ENCODE assay signal across 8 cellular contexts in genomic region chr12:2960432-2960956, GRCh38. TPM values are rescaled to one million over a fixed set of nuclear protein-coding genes. Genes with fewer than 3 reads are reported as not detected.
DNase-seq lines count a peak whose midpoint lies in the region; ATAC-seq, FAIRE-seq and TF ChIP-seq lines count a peak whose summit lies in the region.

No MANE protein-coding gene starts in this region.

- POLR2A ChIA-PET in AG04449 (lab: Yijun Ruan, JAX), result interaction anchor here (1.0 to 1.4 kb wide), 2 partner anchors 17 to 75 kb away, joined by 3 to 6 read pairs; no protein-coding TSS in a partner anchor

- no peak for DNase-seq in AG04449 (ENCODE audit: low read depth, low spot score)
- peak; percentile 67 for DNase-seq in GM23248
- DNase-seq in WERI-Rb-1, result no peak
- DNase-seq in fibroblast of pulmonary artery (ENCODE audit: low read depth), result peak; percentile 25
- DNase-seq in sciatic nerve (ENCODE audit: low spot score), result no peak
- DNase-seq in GM12892 (ENCODE audit: insufficient read length), result no peak
- DNase-seq in NOMO-1 treated with dmso at 0.1 percent for 144 hours (lab: John Stamatoyannopoulos, UW; ENCODE audit: unreplicated experiment), result no peak

- H3K27me3 ChIP-seq in GM23248 (replicated peaks; ENCODE audit: insufficient read depth) (no peaks in the 10 kb centered on the region), WERI-Rb-1 (ENCODE audit: insufficient read depth, low read depth, severe bottlenecking) (no peaks in the 10 kb centered on the region)

- TF ChIP-seq POLR2A in GM12892 (IDR thresholded peaks at IDR 0.05; ENCODE audit: low read depth, low read length), result no peak

- peaks cover 32% of the 10 kb centered on the region for H3K79me2 ChIP-seq in GM23248 (ENCODE audit: insufficient read depth)

- CTCF ChIA-PET in AG04449 (lab: Yijun Ruan, JAX), result interaction anchor here (0.8 to 1.3 kb wide), 4 partner anchors 12 to 74 kb away, joined by 3 read pairs; no protein-coding TSS in a partner anchor

- peak overlapping the region; percentile 72 for H2AFZ ChIP-seq in GM23248

- H3K9me2 ChIP-seq in GM23248 (ENCODE audit: insufficient read depth), result no peaks in the 10 kb centered on the region

- peak overlapping the region; percentile 77 for H3K9ac ChIP-seq in GM23248

- WGBS in GM23248 (ENCODE audit: low coverage in 1 of 2, low lambda C conversion rate in 2 of 2, missing lambda C conversion rate in 2 of 2), 2 experiments, result 26% methylated on average over 16 of the region's 16 CpGs

- peaks cover 13% of the 10 kb centered on the region for H3K4me1 ChIP-seq in GM23248 (ENCODE audit: insufficient read depth)

- H3K9me3 ChIP-seq in GM23248 (ENCODE audit: low read depth), result no peaks in the 10 kb centered on the region
- no peaks in the 10 kb centered on the region for H3K9me3 ChIP-seq in WERI-Rb-1 (ENCODE audit: severe bottlenecking)

- H3K36me3 ChIP-seq in GM23248 (ENCODE audit: low read depth) (no peaks in the 10 kb centered on the region), WERI-Rb-1 (peaks cover 7% of the 10 kb centered on the region)

- H3K4me2 ChIP-seq in GM23248 (ENCODE audit: unreplicated experiment), result peak overlapping the region; percentile 78

- FAIRE-seq in GM12892 (lab: Jason Lieb, UNC), result no peak

- intact Hi-C loops in sciatic nerve (cut with DNase I), result no loop called here

- ATAC-seq in sciatic nerve (peak; percentile 11), HG03097 (IDR thresholded peaks at IDR 0.05; ENCODE audit: low FRiP score, unreplicated experiment) (no peak)

- peak overlapping the region; percentile 52; the same call in 1 of the 2 replicates for H3K27ac ChIP-seq in GM23248
- H3K27ac ChIP-seq in WERI-Rb-1, result no peak overlapping the region

- no peaks in the 10 kb centered on the region for H4K20me1 ChIP-seq in GM23248 (ENCODE audit: insufficient read depth)

- H3K4me3 ChIP-seq in AG04449 (ENCODE audit: low read depth, low read length), result peak overlapping the region; percentile 80
- peak overlapping the region; percentile 92 for H3K4me3 ChIP-seq in GM23248
- peak overlapping the region; percentile 86 for H3K4me3 ChIP-seq in WERI-Rb-1 (ENCODE audit: low read depth, low read length)
- peak overlapping the region; percentile 63 for H3K4me3 ChIP-seq in fibroblast of pulmonary artery (replicated peaks; ENCODE audit: low read depth, low read length)

- peaks cover 15% of the 10 kb centered on the region for H3F3A ChIP-seq in GM23248 (ENCODE audit: insufficient read depth)

- in situ Hi-C loops in GM23248 (cut with MboI), result no loop called here

- TF ChIP-seq CTCF in AG04449 (IDR thresholded peaks at IDR 0.05; ENCODE audit: insufficient read depth, low read length, missing control alignments) (no peak), WERI-Rb-1 (IDR thresholded peaks at IDR 0.05; ENCODE audit: low read depth, low read length) (no peak), fibroblast of pulmonary artery (IDR thresholded peaks at IDR 0.05; ENCODE audit: low read length, missing control alignments) (no peak)

RNA-seq across cellular contexts. Expression of gene TEAD4, which starts 1.3 kb away (rescaled TPM):
- 13.6 and 14.8 TPM in 2 replicates for total RNA-seq in GM23248 (2014; rRNA removed; shearing (Covaris generic))
- polyA plus RNA-seq in GM23248 (2016; fragmentation: Nextera tagmentation; extraction: Ambion mirVana), result 13.2 and 13.8 TPM in 2 replicates
- 30.1 TPM for total RNA-seq in sciatic nerve
- polyA plus RNA-seq in GM12892 (2012; ENCODE audit: missing spikeins), result 0.45 TPM

Comparison
In these comparisons a context has a peak if more than half of its experiments do, and no peak if none do; other contexts are left out.
1. DNase-seq: peak in GM23248 (single experiment) and fibroblast of pulmonary artery (single experiment); none in AG04449 (single experiment), WERI-Rb-1 (single experiment), sciatic nerve (single experiment), GM12892 (single experiment) and NOMO-1 treated with dmso at 0.1 percent for 144 hours (single experiment).
2. Peak in every context shown above with its lines, with median percentiles within 50 percentile points of each other: H3K4me3 ChIP-seq.